Comparison of ENCODE assay signal across 10 cellular contexts in genomic region chr18:63079114-63079513, GRCh38.
DNase-seq lines count a peak whose midpoint lies in the region; ATAC-seq and TF ChIP-seq lines count a peak whose summit lies in the region.
"Had no signal": no experiment of that assay in that cellular context is flagged by ENCODE, and none has a peak within 500 bp of the region (broad histone marks: within the 10 kb centered on the region; RNA-seq: fewer than 3 reads in every experiment).

No MANE protein-coding gene starts in this region.

- H3K4me3 ChIP-seq in ovary (no peak overlapping the region), MG63 (no peak overlapping the region)
- H3K4me3 ChIP-seq: neural progenitor cell had no signal

- TF ChIP-seq EP300 in ovary (IDR thresholded peaks at IDR 0.05) = no peak

- H3K4me1 ChIP-seq in ovary (ENCODE audit: insufficient read depth) = no peaks in the 10 kb centered on the region

- no peak for TF ChIP-seq CTCF in CD14-positive monocyte (IDR thresholded peaks at IDR 0.05)
- TF ChIP-seq CTCF in ovary (IDR thresholded peaks at IDR 0.05) = no peak

- no peaks in the 10 kb centered on the region for H3K27me3 Mint-ChIP-seq in CD14-positive monocyte (ENCODE audit: low read depth in 3 of 3)

- no peaks in the 10 kb centered on the region for H3K36me3 Mint-ChIP-seq in CD14-positive monocyte
- H3K36me3 Mint-ChIP-seq: neural progenitor cell had no signal

- peaks cover 27% of the 10 kb centered on the region for H3K4me1 Mint-ChIP-seq in CD14-positive monocyte

- ATAC-seq in GM19023 (IDR thresholded peaks at IDR 0.05; ENCODE audit: unreplicated experiment) (peak; percentile 49), HG03159 (IDR thresholded peaks at IDR 0.05; ENCODE audit: unreplicated experiment) (peak; percentile 47)

- H3K4me3 Mint-ChIP-seq in CD14-positive monocyte = no peak overlapping the region
- H3K4me3 Mint-ChIP-seq: neural progenitor cell had no signal

- H3K9me3 ChIP-seq in ovary (no peaks in the 10 kb centered on the region), MG63 (peaks cover 3% of the 10 kb centered on the region; the same call in 1 of the 2 replicates)

- WGBS in ovary, 3 donors = 75 to 89% (median 86%) methylated on average over 1 of the region's 1 CpG

- H3K9me3 Mint-ChIP-seq in CD14-positive monocyte = peaks cover 4 to 20% (median 12%) of the 10 kb centered on the region in 7 donors

- H3K27me3 ChIP-seq in ovary = no peaks in the 10 kb centered on the region
- H3K27me3 ChIP-seq in MG63 = peaks cover 2% of the 10 kb centered on the region; the same call in 1 of the 2 replicates
- H3K27me3 ChIP-seq: neural progenitor cell had no signal

- no peak overlapping the region for H3K27ac ChIP-seq in ovary
- H3K27ac ChIP-seq: neural progenitor cell had no signal

- H3K36me3 ChIP-seq in ovary (no peaks in the 10 kb centered on the region), MG63 (no peaks in the 10 kb centered on the region)
- H3K36me3 ChIP-seq: neural progenitor cell had no signal

- H3K27ac Mint-ChIP-seq in CD14-positive monocyte = peak overlapping the region; percentile 26 to 86 (median 63)
- H3K27ac Mint-ChIP-seq: neural progenitor cell had no signal

- no peak for TF ChIP-seq POLR2A in ovary (IDR thresholded peaks at IDR 0.05)

- DNase-seq in CD14-positive monocyte (ENCODE audit: low spot score) = no peak
- peak; percentile 13 for DNase-seq in SKM-1 (lab: John Stamatoyannopoulos, UW; ENCODE audit: unreplicated experiment)
- DNase-seq in ovary = no peak
- DNase-seq in HCEC 1CT = no peak
- no peak for DNase-seq in MG63
- no peak for DNase-seq in HUDEP-2 (lab: John Stamatoyannopoulos, UW; ENCODE audit: unreplicated experiment in 76 of 76)
- DNase-seq: NCI-H2107 had no signal

- intact Hi-C loops in CD14-positive monocyte (cut with micrococcal nuclease) = loop anchor here in 1 of 2 donors (10.0 kb wide), 1 partner anchor 76 kb away; no protein-coding TSS in a partner anchor
- intact Hi-C loops in ovary (cut with DNase I) = no loop called here
